24 cellular contexts compared by ENCODE assay signal in genomic region chr20:22217712-22218352, GRCh38.
DNase-seq lines count a peak whose midpoint lies in the region; ATAC-seq and TF ChIP-seq lines count a peak whose summit lies in the region.
"Had no signal": no experiment of that assay in that cellular context is flagged by ENCODE, and none has a peak within 500 bp of the region (broad histone marks: within the 10 kb centered on the region; RNA-seq: fewer than 3 reads in every experiment).

No MANE protein-coding gene starts in this region.

- H3K4me1 Mint-ChIP-seq in WTC11: peaks cover 23% of the 10 kb centered on the region
- H3K4me1 Mint-ChIP-seq in activated CD8-positive, alpha-beta T cell treated with anti-CD3 and anti-CD28 coated beads, Interleukin-2, amount 10 ng/mL, durations not matched to agents 7 days and 5 days (ENCODE audit: low read depth): no peaks in the 10 kb centered on the region
- H3K4me1 Mint-ChIP-seq: CD8-positive, alpha-beta memory T cell had no signal

- ATAC-seq in WTC11 (peak; percentile 55; the same call in 1 of the 2 replicates), foreskin keratinocyte (peak; percentile 43), HG03159 (IDR thresholded peaks at IDR 0.05; ENCODE audit: unreplicated experiment) (no peak)
- ATAC-seq in activated CD8-positive, alpha-beta T cell treated with anti-CD3 and anti-CD28 coated beads, Interleukin-2, amount 10 ng/mL, durations not matched to agents 7 days and 5 days: no peak
- ATAC-seq: HCT116 had no signal

- DNase-seq in Ammon's horn (ENCODE audit: low spot score): peak; percentile 16
- DNase-seq in Daoy (ENCODE audit: low read depth): peak; percentile 15
- DNase-seq in WTC11 (ENCODE audit: low spot score): no peak
- DNase-seq in foreskin keratinocyte: no peak
- DNase-seq in DMS153 treated with DMSO at 0.1 percent for 48 hours (lab: John Stamatoyannopoulos, UW; ENCODE audit: unreplicated experiment): no peak
- DNase-seq in GDM1 (lab: John Stamatoyannopoulos, UW): no peak
- no peak for DNase-seq in activated CD8-positive, alpha-beta T cell treated with anti-CD3 and anti-CD28 coated beads, Interleukin-2, amount 10 ng/mL, durations not matched to agents 7 days and 5 days
- DNase-seq: BE2C; CD8-positive, alpha-beta memory T cell; DMS 273 treated with DMSO at 0.1 percent for 48 hours; DMS79 treated with DMSO at 0.1 percent for 48 hours; GOT3; NCI-H1092; NCI-H1417 treated with DMSO at 0.1 percent for 48 hours; NCI-H1694 treated with DMSO at 0.1 percent for 48 hours; NCI-H2081 treated with DMSO at 0.1 percent for 48 hours; NCI-H2171; NCI-H226; NCI-H510A treated with DMSO at 0.1 percent for 48 hours; SHP77 had no signal

- H3K27me3 Mint-ChIP-seq in WTC11 (ENCODE audit: low read depth): no peaks in the 10 kb centered on the region; the same call in 1 of the 2 replicates
- H3K27me3 Mint-ChIP-seq in activated CD8-positive, alpha-beta T cell treated with anti-CD3 and anti-CD28 coated beads, Interleukin-2, amount 10 ng/mL, durations not matched to agents 7 days and 5 days (ENCODE audit: low read depth): no peaks in the 10 kb centered on the region
- H3K27me3 Mint-ChIP-seq: CD8-positive, alpha-beta memory T cell had no signal

- no peaks in the 10 kb centered on the region for H3K27me3 ChIP-seq in foreskin keratinocyte
- H3K27me3 ChIP-seq: BE2C had no signal

- H3K27ac ChIP-seq in foreskin keratinocyte: no peak overlapping the region
- H3K27ac ChIP-seq: HL-60 had no signal

- no peaks in the 10 kb centered on the region for H3K36me3 Mint-ChIP-seq in WTC11
- H3K36me3 Mint-ChIP-seq in activated CD8-positive, alpha-beta T cell treated with anti-CD3 and anti-CD28 coated beads, Interleukin-2, amount 10 ng/mL, durations not matched to agents 7 days and 5 days (ENCODE audit: low read depth): no peaks in the 10 kb centered on the region
- H3K36me3 Mint-ChIP-seq: CD14-positive monocyte; CD8-positive, alpha-beta memory T cell had no signal

- H3K9me3 Mint-ChIP-seq in WTC11: no peaks in the 10 kb centered on the region
- no peaks in the 10 kb centered on the region for H3K9me3 Mint-ChIP-seq in activated CD8-positive, alpha-beta T cell treated with anti-CD3 and anti-CD28 coated beads, Interleukin-2, amount 10 ng/mL, durations not matched to agents 7 days and 5 days (ENCODE audit: insufficient read depth)
- H3K9me3 Mint-ChIP-seq: CD14-positive monocyte had no signal

- H3K4me1 ChIP-seq in foreskin keratinocyte: peaks cover 13% of the 10 kb centered on the region
- H3K4me1 ChIP-seq: BE2C had no signal

- CTCF ChIA-PET in WTC11 (lab: Charles Lee): interaction anchor here (0.9 to 1.0 kb wide), 2 partner anchors 37 to 409 kb away, joined by 3 read pairs; no protein-coding TSS in a partner anchor
- CTCF ChIA-PET in activated CD8-positive, alpha-beta T cell treated with anti-CD3 and anti-CD28 coated beads, Interleukin-2, amount 10 ng/mL, durations not matched to agents 7 days and 5 days (lab: Charles Lee): no interaction called here

- no peak overlapping the region for H3K4me3 Mint-ChIP-seq in WTC11
- no peak overlapping the region for H3K4me3 Mint-ChIP-seq in activated CD8-positive, alpha-beta T cell treated with anti-CD3 and anti-CD28 coated beads, Interleukin-2, amount 10 ng/mL, durations not matched to agents 7 days and 5 days
- H3K4me3 Mint-ChIP-seq: CD14-positive monocyte; CD8-positive, alpha-beta memory T cell had no signal

- H3K27ac Mint-ChIP-seq in WTC11: no peak overlapping the region
- H3K27ac Mint-ChIP-seq in activated CD8-positive, alpha-beta T cell treated with anti-CD3 and anti-CD28 coated beads, Interleukin-2, amount 10 ng/mL, durations not matched to agents 7 days and 5 days: no peak overlapping the region
- H3K27ac Mint-ChIP-seq: CD14-positive monocyte; CD8-positive, alpha-beta memory T cell had no signal

- POLR2A ChIA-PET in WTC11 (lab: Charles Lee): no interaction called here
- POLR2A ChIA-PET in activated CD8-positive, alpha-beta T cell treated with anti-CD3 and anti-CD28 coated beads, Interleukin-2, amount 10 ng/mL, durations not matched to agents 7 days and 5 days (lab: Charles Lee): no interaction called here

- TF ChIP-seq CTCF in WTC11 (IDR thresholded peaks at IDR 0.05) (no peak), foreskin keratinocyte (conservative IDR thresholded peaks at IDR 0.05) (no peak)

TF ChIP-seq in WTC11, 78 proteins besides CTCF, POLR2A, EP300 and RAD21:
- TF ChIP-seq OVOL2 (CRISPR knock-in tag; IDR thresholded peaks at IDR 0.05; ENCODE audit: borderline replicate concordance): no peak

Comparison
In these comparisons a context has a peak if more than half of its experiments do, and no peak if none do; other contexts are left out.
1. DNase-seq: peak in Ammon's horn (single experiment) and Daoy (single experiment); none in WTC11 (single experiment), foreskin keratinocyte (0 of 2), DMS153 treated with DMSO at 0.1 percent for 48 hours (single experiment), GDM1 (single experiment) and activated CD8-positive, alpha-beta T cell treated with anti-CD3 and anti-CD28 coated beads, Interleukin-2, amount 10 ng/mL, durations not matched to agents 7 days and 5 days (single experiment).
2. ATAC-seq: peak in WTC11 (single experiment) and foreskin keratinocyte (single experiment); none in HG03159 (single experiment) and activated CD8-positive, alpha-beta T cell treated with anti-CD3 and anti-CD28 coated beads, Interleukin-2, amount 10 ng/mL, durations not matched to agents 7 days and 5 days (single experiment).